In the genomic region with DNA sequence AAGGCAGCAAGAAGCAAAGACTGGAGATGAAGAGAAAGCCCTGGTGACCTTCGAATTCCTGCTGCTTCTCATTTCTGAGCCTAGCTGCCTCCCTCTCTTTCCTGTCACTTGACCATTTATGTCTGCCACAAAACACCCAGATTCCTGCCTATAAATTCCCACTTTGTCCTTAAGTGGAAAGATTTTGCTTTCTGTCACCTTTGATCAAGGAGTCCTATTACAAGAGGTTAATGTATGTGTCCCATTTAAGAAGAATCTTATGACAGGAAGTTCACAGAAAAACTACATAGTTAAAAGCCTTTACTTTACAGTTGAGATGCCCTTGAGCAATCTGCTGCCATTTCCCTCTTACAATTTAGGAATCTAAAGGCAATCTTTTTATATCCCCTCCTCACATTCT, we compare ENCODE assay signal across 22 cellular contexts.
"Had no signal": no experiment of that assay in that cellular context is flagged by ENCODE, and none has a peak within 500 bp of the region (broad histone marks: within the 10 kb centered on the region; RNA-seq: fewer than 3 reads in every experiment).

No MANE protein-coding gene starts in this region.

- DNase-seq: activated CD4-positive, alpha-beta memory T cell treated with anti-CD3 and anti-CD28 coated beads, Interleukin-2, amount 10 ng/mL, durations not matched to agents 7 days and 5 days; activated CD4-positive, alpha-beta T cell treated with anti-CD3 and anti-CD28 coated beads for 1 hour; activated CD4-positive, alpha-beta T cell treated with anti-CD3 and anti-CD28 coated beads for 4 hours; activated CD4-positive, alpha-beta T cell treated with anti-CD3 and anti-CD28 coated beads, Interleukin-2, amount 10 ng/mL, durations not matched to agents 7 days and 5 days; activated CD4-positive, alpha-beta T cell treated with anti-CD3 and anti-CD28 coated beads, Interleukin-2, amount 50 U/mL, for 4 hours; activated CD8-positive, alpha-beta memory T cell treated with anti-CD3 and anti-CD28 coated beads, Interleukin-2, amount 50 U/mL, for 48 hours; activated gamma-delta T cell; activated naive CD4-positive, alpha-beta T cell; activated naive CD4-positive, alpha-beta T cell treated with anti-CD3 and anti-CD28 coated beads, Interleukin-2, amount 10 ng/mL, durations not matched to agents 7 days and 5 days; activated naive CD8-positive, alpha-beta T cell treated with anti-CD3 and anti-CD28 coated beads, Interleukin-2, amount 10 ng/mL, durations not matched to agents 7 days and 5 days; activated T-cell treated with anti-CD3 and anti-CD28 coated beads for 4 hours; activated T-cell treated with anti-CD3 and anti-CD28 coated beads, Interleukin-2, amount 50 U/mL, for 24 hours; activated T-cell treated with anti-CD3 and anti-CD28 coated beads, Interleukin-2, amount 50 U/mL, for 72 hours; central memory CD4-positive, alpha-beta T cell; dorsolateral prefrontal cortex; effector memory CD4-positive, alpha-beta T cell; endodermal cell; foreskin fibroblast; gastrocnemius medialis; glutamatergic neuron; heart left ventricle; T-helper 2 cell had no signal
